In genomic region chr5:17219431-17219830, GRCh38 we compare ENCODE assay signal across 11 cellular contexts. TPM values are rescaled to one million over a fixed set of nuclear protein-coding genes. Genes with fewer than 3 reads are reported as not detected.
DNase-seq lines count a peak whose midpoint lies in the region; ATAC-seq and TF ChIP-seq lines count a peak whose summit lies in the region.
"Had no signal": no experiment of that assay in that cellular context is flagged by ENCODE, and none has a peak within 500 bp of the region (broad histone marks: within the 10 kb centered on the region; RNA-seq: fewer than 3 reads in every experiment).

No MANE protein-coding gene starts in this region.

- H4K20me1 ChIP-seq in GM23338 (replicated peaks; ENCODE audit: insufficient read depth) (peaks cover 10% of the 10 kb centered on the region), smooth muscle cell (ENCODE audit: low read depth) (peaks cover 57% of the 10 kb centered on the region)

- TF ChIP-seq CTCF in GM23338 (conservative IDR thresholded peaks at IDR 0.05; ENCODE audit: low read depth in 2 of 2) (no peak), glutamatergic neuron (IDR thresholded peaks at IDR 0.05; ENCODE audit: partially characterized antibody, unreplicated experiment) (no peak), smooth muscle cell (IDR thresholded peaks at IDR 0.05; ENCODE audit: borderline replicate concordance, insufficient read depth, poor library complexity, severe bottlenecking) (no peak)

- DNase-seq in GM23338 (ENCODE audit: low spot score) = no peak
- no peak for DNase-seq in SK-N-MC (ENCODE audit: low read depth, low spot score)
- no peak for DNase-seq in glutamatergic neuron
- no peak for DNase-seq in smooth muscle cell (lab: John Stamatoyannopoulos, UW; ENCODE audit: unreplicated experiment)
- DNase-seq in inferior parietal cortex (ENCODE audit: extremely low spot score) = no peak
- DNase-seq in superior temporal gyrus (ENCODE audit: extremely low spot score) = no peak
- no peak for DNase-seq in NCI-H146 treated with DMSO at 0.1 percent for 48 hours (lab: John Stamatoyannopoulos, UW; ENCODE audit: unreplicated experiment)
- no peak for DNase-seq in SIG-M5 (lab: John Stamatoyannopoulos, UW)
- DNase-seq: NCI-H2029, small intestine had no signal

- H3K9me3 Mint-ChIP-seq in GM23338 (no peaks in the 10 kb centered on the region), glutamatergic neuron (ENCODE audit: unreplicated experiment) (peaks cover 46% of the 10 kb centered on the region)

- H3F3A ChIP-seq in GM23338 (replicated peaks; ENCODE audit: low read depth) (no peaks in the 10 kb centered on the region), smooth muscle cell (ENCODE audit: low read depth) (peaks cover 21% of the 10 kb centered on the region)

- peaks cover 60% of the 10 kb centered on the region for H3K79me2 ChIP-seq in GM23338 (replicated peaks; ENCODE audit: insufficient read depth)
- peaks cover 71% of the 10 kb centered on the region for H3K79me2 ChIP-seq in smooth muscle cell (ENCODE audit: low read depth)

- H3K27me3 ChIP-seq in GM23338 (ENCODE audit: insufficient read depth) (no peaks in the 10 kb centered on the region), smooth muscle cell (ENCODE audit: low read depth) (no peaks in the 10 kb centered on the region)

- H2AFZ ChIP-seq in GM23338 = no peak overlapping the region
- H2AFZ ChIP-seq in smooth muscle cell (ENCODE audit: low read depth) = no peak overlapping the region

- H3K4me3 ChIP-seq in GM23338 (peak overlapping the region; percentile 82), SK-N-MC (peak overlapping the region; percentile 97), smooth muscle cell (peak overlapping the region; percentile 81)

- H3K4me1 Mint-ChIP-seq in GM23338 (peaks cover 58% of the 10 kb centered on the region), glutamatergic neuron (ENCODE audit: low read depth, unreplicated experiment) (peaks cover 32% of the 10 kb centered on the region)

- ATAC-seq in GM23338 = no peak
- ATAC-seq: activated CD4-positive, alpha-beta T cell treated with anti-CD3 and anti-CD28 coated beads for 36 hours had no signal

- H3K27ac ChIP-seq in GM23338 (ENCODE audit: low read depth) = no peak overlapping the region
- H3K27ac ChIP-seq in SK-N-MC = no peak overlapping the region
- peak overlapping the region; percentile 94 for H3K27ac ChIP-seq in smooth muscle cell (ENCODE audit: low read depth)

- H3K9me3 ChIP-seq in SK-N-MC (ENCODE audit: low read depth, low read length) (no peaks in the 10 kb centered on the region), smooth muscle cell (replicated peaks; ENCODE audit: low read depth) (no peaks in the 10 kb centered on the region)

- H3K27ac Mint-ChIP-seq in GM23338 (no peak overlapping the region), glutamatergic neuron (ENCODE audit: unreplicated experiment) (peak overlapping the region; percentile 100)
- H3K27ac Mint-ChIP-seq: activated CD4-positive, alpha-beta T cell treated with anti-CD3 and anti-CD28 coated beads for 36 hours had no signal

- H3K27me3 Mint-ChIP-seq in GM23338 (ENCODE audit: insufficient read depth, low read depth, poor library complexity) (peaks cover 18% of the 10 kb centered on the region), glutamatergic neuron (ENCODE audit: unreplicated experiment) (peaks cover 40% of the 10 kb centered on the region)

- WGBS in smooth muscle cell (ENCODE audit: low lambda C conversion rate) = 60% methylated on average over 11 of the region's 11 CpGs

- H3K36me3 ChIP-seq in GM23338 (ENCODE audit: insufficient read depth) (no peaks in the 10 kb centered on the region), SK-N-MC (ENCODE audit: insufficient read depth, low read length) (peaks cover 54% of the 10 kb centered on the region), smooth muscle cell (ENCODE audit: low read depth) (no peaks in the 10 kb centered on the region)

- peak overlapping the region; percentile 89 for H3K9ac ChIP-seq in SK-N-MC (ENCODE audit: insufficient read length)
- peak overlapping the region; percentile 97 for H3K9ac ChIP-seq in smooth muscle cell (ENCODE audit: low read depth)

- peaks cover 5% of the 10 kb centered on the region; the same call in 2 of the 3 replicates for H3K36me3 Mint-ChIP-seq in GM23338 (ENCODE audit: low read depth)
- H3K36me3 Mint-ChIP-seq in glutamatergic neuron (ENCODE audit: unreplicated experiment) = peaks cover 10% of the 10 kb centered on the region

- H3K4me3 Mint-ChIP-seq in GM23338 (peak overlapping the region; percentile 91), glutamatergic neuron (ENCODE audit: unreplicated experiment) (peak overlapping the region; percentile 98)
- H3K4me3 Mint-ChIP-seq: activated CD4-positive, alpha-beta T cell treated with anti-CD3 and anti-CD28 coated beads for 36 hours had no signal

- H3K4me1 ChIP-seq in GM23338 (ENCODE audit: insufficient read depth) = peaks cover 59% of the 10 kb centered on the region
- H3K4me1 ChIP-seq in smooth muscle cell (ENCODE audit: low read depth) = peaks cover 61% of the 10 kb centered on the region

- H3K9me2 ChIP-seq in GM23338 (ENCODE audit: insufficient read depth) = no peaks in the 10 kb centered on the region

- peak overlapping the region; percentile 86 for H3K4me2 ChIP-seq in GM23338
- H3K4me2 ChIP-seq in smooth muscle cell = peak overlapping the region; percentile 90

TF ChIP-seq in GM23338, 12 proteins besides CTCF, POLR2A, EP300 and RAD21 (continues in another document):
- TF ChIP-seq ZNF331 (CRISPR knock-in tag; IDR thresholded peaks at IDR 0.05; ENCODE audit: low read depth) (no peak), JUNB (IDR thresholded peaks at IDR 0.05; ENCODE audit: unreplicated experiment) (no peak), POLR2AphosphoS5 (IDR thresholded peaks at IDR 0.05; ENCODE audit: low read depth) (no peak), EZH2 (IDR thresholded peaks at IDR 0.05; ENCODE audit: low read depth, unreplicated experiment) (no peak), ETS1 (IDR thresholded peaks at IDR 0.05) (no peak), NANOG (IDR thresholded peaks at IDR 0.05; ENCODE audit: borderline replicate concordance) (no peak), EZH2phosphoT487 (IDR thresholded peaks at IDR 0.05; ENCODE audit: unreplicated experiment) (no peak)

RNA-seq across cellular contexts. Expression of gene BASP1, which starts 2.0 kb away (rescaled TPM):
- 89.4 and 114 TPM in 2 replicates for total RNA-seq in GM23338 (2014; rRNA removed; shearing (Covaris generic))
- polyA plus RNA-seq in GM23338 (2016; fragmentation: Nextera tagmentation; extraction: Ambion mirVana) (84.2 and 87.5 TPM in 2 replicates), smooth muscle cell (292 and 304 TPM in 2 replicates)
- total RNA-seq in glutamatergic neuron (ENCODE audit: unreplicated experiment) (832 TPM), smooth muscle cell (194 and 196 TPM in 2 replicates)
